In the genomic region with DNA sequence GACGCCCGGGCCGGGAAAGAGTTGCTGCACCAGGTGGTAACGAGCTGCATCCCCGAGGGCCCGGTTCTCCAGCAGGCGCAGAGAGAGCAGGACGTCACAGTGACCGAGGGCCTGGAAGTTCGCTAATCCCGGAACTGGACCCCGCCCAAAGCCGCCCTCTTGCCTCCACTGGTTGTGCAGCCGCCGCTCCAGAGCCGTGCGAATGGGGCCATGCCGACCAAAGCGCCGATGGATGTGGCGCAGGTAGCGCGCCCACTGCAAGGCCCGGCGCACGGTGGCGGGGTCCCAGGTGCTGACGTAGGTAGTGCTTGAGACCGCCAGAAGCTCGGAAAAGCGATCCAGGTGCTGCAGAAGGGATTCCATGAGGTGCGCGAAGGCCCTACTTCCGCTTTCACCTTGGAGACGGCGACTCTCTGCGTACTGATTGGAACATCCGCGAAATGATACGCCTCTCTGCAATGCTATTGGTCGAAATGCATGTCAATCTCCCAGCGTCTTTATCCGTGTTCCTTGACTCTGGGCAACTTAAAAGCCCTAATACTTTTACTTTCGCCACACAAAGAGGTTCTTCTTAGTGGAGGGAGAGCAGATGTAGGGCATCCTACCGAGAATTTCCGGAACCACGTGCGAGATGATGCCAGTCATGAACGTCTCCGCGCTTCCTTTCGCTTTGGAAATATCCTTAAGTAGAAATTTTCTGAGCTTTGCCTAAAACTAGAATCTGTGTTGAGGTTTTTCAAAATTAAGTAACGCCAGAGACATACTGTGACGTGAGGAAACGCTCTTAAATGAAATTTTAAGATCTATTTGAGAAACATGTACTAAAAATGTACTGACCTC, we compare ENCODE assay signal across 8 cellular contexts. TPM values are rescaled to one million over a fixed set of nuclear protein-coding genes. Genes with fewer than 3 reads are reported as not detected.
DNase-seq lines count a peak whose midpoint lies in the region; ATAC-seq, FAIRE-seq and TF ChIP-seq lines count a peak whose summit lies in the region.

A gene with protein sequence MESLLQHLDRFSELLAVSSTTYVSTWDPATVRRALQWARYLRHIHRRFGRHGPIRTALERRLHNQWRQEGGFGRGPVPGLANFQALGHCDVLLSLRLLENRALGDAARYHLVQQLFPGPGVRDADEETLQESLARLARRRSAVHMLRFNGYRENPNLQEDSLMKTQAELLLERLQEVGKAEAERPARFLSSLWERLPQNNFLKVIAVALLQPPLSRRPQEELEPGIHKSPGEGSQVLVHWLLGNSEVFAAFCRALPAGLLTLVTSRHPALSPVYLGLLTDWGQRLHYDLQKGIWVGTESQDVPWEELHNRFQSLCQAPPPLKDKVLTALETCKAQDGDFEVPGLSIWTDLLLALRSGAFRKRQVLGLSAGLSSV (minus strand): TSS at position 376 of the 840 bp plus-strand sequence. CDS start 13 bp downstream, at position 363.

- H3K9ac ChIP-seq in endodermal cell (ENCODE audit: extremely low read depth, low read length, poor library complexity, severe bottlenecking) (peak within 1 kb of the TSS; percentile 90), mesendoderm (ENCODE audit: low read length) (peak within 1 kb of the TSS; percentile 83)

- no peaks in the 10 kb centered on the region for H3K79me1 ChIP-seq in mesendoderm (ENCODE audit: low read length)

- FAIRE-seq in HTR-8/SVneo (lab: Jason Lieb, UNC) = peak; percentile 44

- peak within 1 kb of the TSS; percentile 57 for H3K4ac ChIP-seq in mesendoderm (ENCODE audit: low read depth, low read length)

- H3K4me1 ChIP-seq in endodermal cell (ENCODE audit: control insufficient read depth, insufficient read depth, low read length) (no peaks in the 10 kb centered on the region), mesendoderm (ENCODE audit: control insufficient read depth, low read depth, low read length) (no peaks in the 10 kb centered on the region)

- DNase-seq in COLO829 (ENCODE audit: low spot score) (peak; percentile 97), HTR-8/SVneo (ENCODE audit: insufficient read length, low spot score) (peak; percentile 88), NOMO-1 treated with dmso at 0.1 percent for 144 hours (lab: John Stamatoyannopoulos, UW; ENCODE audit: unreplicated experiment) (peak; percentile 94), endodermal cell (peak; percentile 97), mesendoderm (peak; percentile 100)
- peak; percentile 68 to 80 (median 73) for DNase-seq in activated CD8-positive, alpha-beta memory T cell treated with anti-CD3 and anti-CD28 coated beads for 48 hours (ENCODE audit: low read depth in 2 of 3, low spot score in 2 of 3)
- peak; percentile 93 for DNase-seq in stimulated activated CD8-positive, alpha-beta memory T cell treated with anti-CD3 and anti-CD28 coated beads, Interleukin-15, amount 100 ng/mL, for 1 hour (ENCODE audit: low read depth)

- H4K5ac ChIP-seq in mesendoderm (ENCODE audit: low read length) = peak within 1 kb of the TSS; percentile 50

- H3K27me3 Mint-ChIP-seq in endodermal cell (ENCODE audit: insufficient read depth) = no peaks in the 10 kb centered on the region

- no peak within 1 kb of the TSS for H2BK120ac ChIP-seq in mesendoderm (ENCODE audit: low read depth, low read length)

- H3K27ac ChIP-seq in endodermal cell (ENCODE audit: low read depth, low read length) = peak within 1 kb of the TSS; percentile 88
- H3K27ac ChIP-seq in mesendoderm (ENCODE audit: low read depth, low read length) = peak within 1 kb of the TSS; percentile 86

- H3K4me1 Mint-ChIP-seq in endodermal cell = peaks cover 8% of the 10 kb centered on the region

- H3K18ac ChIP-seq in mesendoderm (ENCODE audit: low read length) = peak within 1 kb of the TSS; percentile 79

- peak within 1 kb of the TSS; percentile 91 for H3K4me3 Mint-ChIP-seq in endodermal cell

- ATAC-seq in GM21367 (IDR thresholded peaks at IDR 0.05; ENCODE audit: unreplicated experiment) = peak; percentile 96

- H3K9me3 Mint-ChIP-seq in endodermal cell = no peaks in the 10 kb centered on the region

- no peak within 1 kb of the TSS for H3K23ac ChIP-seq in mesendoderm (ENCODE audit: low read length)

- H3K4me2 ChIP-seq in mesendoderm (ENCODE audit: low read length) = peak within 1 kb of the TSS; percentile 59

- H3K27ac Mint-ChIP-seq in endodermal cell = peak within 1 kb of the TSS; percentile 99

- H2BK15ac ChIP-seq in mesendoderm (replicated peaks; ENCODE audit: low read depth) = no peak within 1 kb of the TSS

- no peaks in the 10 kb centered on the region for H3K36me3 Mint-ChIP-seq in endodermal cell (ENCODE audit: low read depth)

- peaks cover 4% of the 10 kb centered on the region for H3K79me2 ChIP-seq in mesendoderm (ENCODE audit: control insufficient read depth, insufficient read depth, low read length)

- H3K4me3 ChIP-seq in endodermal cell (ENCODE audit: low read length) = peak within 1 kb of the TSS; percentile 99
- H3K4me3 ChIP-seq in mesendoderm (ENCODE audit: low read length) = peak within 1 kb of the TSS; percentile 71

- H4K8ac ChIP-seq in mesendoderm (ENCODE audit: low read depth, low read length) = peak within 1 kb of the TSS; percentile 7

- H2BK5ac ChIP-seq in mesendoderm (ENCODE audit: low read length) = no peak within 1 kb of the TSS

- H3K9me3 ChIP-seq in endodermal cell (ENCODE audit: control insufficient read depth, low read length) = no peaks in the 10 kb centered on the region

- H3K36me3 ChIP-seq in endodermal cell (ENCODE audit: control insufficient read depth, insufficient read depth, low read length) (no peaks in the 10 kb centered on the region), mesendoderm (ENCODE audit: control insufficient read depth, insufficient read depth, low read length) (no peaks in the 10 kb centered on the region)

- H3K27me3 ChIP-seq in endodermal cell (ENCODE audit: control insufficient read depth, insufficient read depth, low read length, poor library complexity, severe bottlenecking) (no peaks in the 10 kb centered on the region), mesendoderm (ENCODE audit: insufficient read depth, low read length, poor library complexity) (no peaks in the 10 kb centered on the region)

- 6 to 9% methylated on average over 46 to 55 of the region's 55 CpGs for WGBS in endodermal cell (ENCODE audit: insufficient coverage in 1 of 2, insufficient read length in 1 of 2), 2 experiments
- WGBS in mesendoderm (ENCODE audit: extremely low coverage, insufficient coverage, low lambda C conversion rate) = no CpG with 5 or more reads among the region's 55 CpGs

- peak within 1 kb of the TSS; percentile 94 for H3K56ac ChIP-seq in mesendoderm (ENCODE audit: low read length)

- H2AK5ac ChIP-seq in mesendoderm (ENCODE audit: low read length) = no peak within 1 kb of the TSS

- TF ChIP-seq CTCF in endodermal cell (conservative IDR thresholded peaks at IDR 0.05) = no peak

RNA-seq across cellular contexts. Expression of the gene that starts here (rescaled TPM):
- 10 to 100 TPM; 19.7 to 28.7 TPM for total RNA-seq in endodermal cell
- 19.7 TPM for polyA plus RNA-seq in endodermal cell (2013, experiment 1 of 2)
- 17.6 TPM for polyA plus RNA-seq in endodermal cell (2013, experiment 2 of 2)
- 17.5 TPM for polyA plus RNA-seq in mesendoderm (2013, experiment 1 of 2)
- 17.6 TPM for polyA plus RNA-seq in mesendoderm (2013, experiment 2 of 2)

Comparison
In these comparisons a context has a peak if more than half of its experiments do, and no peak if none do; other contexts are left out.
1. Peak in every context shown above with its lines: DNase-seq, ATAC-seq, H3K4me3 ChIP-seq and H3K27ac ChIP-seq.